9 cellular contexts compared by ENCODE assay signal in genomic region chr17:79925242-79925957, GRCh38.
DNase-seq lines count a peak whose midpoint lies in the region; ATAC-seq and TF ChIP-seq lines count a peak whose summit lies in the region.
"Had no signal": no experiment of that assay in that cellular context is flagged by ENCODE, and none has a peak within 500 bp of the region (broad histone marks: within the 10 kb centered on the region; RNA-seq: fewer than 3 reads in every experiment).

No MANE protein-coding gene starts in this region.

- peaks cover 5% of the 10 kb centered on the region for H3K27me3 ChIP-seq in BE2C
- H3K27me3 ChIP-seq in sigmoid colon: peaks cover 26 to 74% (median 69%) of the 10 kb centered on the region in 3 donors

- peak; percentile 35 for TF ChIP-seq CTCF in BE2C (IDR thresholded peaks at IDR 0.05; ENCODE audit: low read depth, low read length)
- peak; percentile 9 for TF ChIP-seq CTCF in epithelial cell of esophagus (IDR thresholded peaks at IDR 0.05; ENCODE audit: insufficient read depth, low read depth, low read length, missing control alignments)
- TF ChIP-seq CTCF in neural crest cell (conservative IDR thresholded peaks at IDR 0.05): no peak
- TF ChIP-seq CTCF in sigmoid colon (IDR thresholded peaks at IDR 0.05): no peak

- peaks cover 16% of the 10 kb centered on the region for H3K4me1 Mint-ChIP-seq in neural crest cell

- no peak for TF ChIP-seq POLR2A in sigmoid colon (IDR thresholded peaks at IDR 0.05)

- H3K27me3 Mint-ChIP-seq in neural crest cell (ENCODE audit: low read depth): peaks cover 17% of the 10 kb centered on the region

- no peak for TF ChIP-seq EP300 in sigmoid colon (IDR thresholded peaks at IDR 0.05)

- intact Hi-C loops in sigmoid colon (cut with DNase I): no loop called here

- H3K9me3 ChIP-seq in BE2C (no peaks in the 10 kb centered on the region), sigmoid colon (no peaks in the 10 kb centered on the region)
- H3K9me3 ChIP-seq: esophagus muscularis mucosa had no signal

- H3K4me1 ChIP-seq in BE2C (no peaks in the 10 kb centered on the region; the same call in 1 of the 2 replicates), sigmoid colon (peaks cover 0 to 21% (median 13%) of the 10 kb centered on the region in 4 donors)

- no peaks in the 10 kb centered on the region for H3K9me3 Mint-ChIP-seq in neural crest cell

- H3K4me3 ChIP-seq in BE2C (ENCODE audit: low read depth, low read length) (no peak overlapping the region), epithelial cell of esophagus (ENCODE audit: low read length) (no peak overlapping the region), sigmoid colon (no peak overlapping the region)
- H3K4me3 ChIP-seq: esophagus muscularis mucosa had no signal

- no peak overlapping the region for H3K27ac ChIP-seq in sigmoid colon
- H3K27ac ChIP-seq: esophagus muscularis mucosa had no signal

- WGBS in sigmoid colon, 2 donors: 16 to 63% methylated on average over 29 of the region's 29 CpGs

- peak overlapping the region; percentile 44 for H3K4me3 Mint-ChIP-seq in neural crest cell

- peak; percentile 59 for DNase-seq in BE2C
- peak; percentile 48 for DNase-seq in NCI-H2107 (lab: John Stamatoyannopoulos, UW)
- DNase-seq in epithelial cell of esophagus (ENCODE audit: low read depth): no peak
- DNase-seq in neural crest cell (ENCODE audit: low read depth, low spot score): no peak
- no peak for DNase-seq in sigmoid colon
- DNase-seq in NOMO-1 treated with dmso at 0.1 percent for 144 hours (lab: John Stamatoyannopoulos, UW; ENCODE audit: unreplicated experiment): no peak

- no peak overlapping the region for H3K27ac Mint-ChIP-seq in neural crest cell (ENCODE audit: unreplicated experiment)

- H3K36me3 ChIP-seq in BE2C (no peaks in the 10 kb centered on the region), sigmoid colon (no peaks in the 10 kb centered on the region)
- H3K36me3 ChIP-seq: esophagus muscularis mucosa had no signal

- no peaks in the 10 kb centered on the region for H3K36me3 Mint-ChIP-seq in neural crest cell (ENCODE audit: low read depth)

- ATAC-seq in HG02884 (IDR thresholded peaks at IDR 0.05; ENCODE audit: unreplicated experiment) (no peak), GM19023 (IDR thresholded peaks at IDR 0.05; ENCODE audit: unreplicated experiment) (no peak)

Comparison
In these comparisons a context has a peak if more than half of its experiments do, and no peak if none do; other contexts are left out.
1. DNase-seq: peak in BE2C (single experiment) and NCI-H2107 (single experiment); none in epithelial cell of esophagus (single experiment), neural crest cell (single experiment), sigmoid colon (single experiment) and NOMO-1 treated with dmso at 0.1 percent for 144 hours (single experiment).
2. CTCF ChIP-seq: peak in BE2C (single experiment) and epithelial cell of esophagus (single experiment); none in neural crest cell (single experiment) and sigmoid colon (0 of 4).